In genomic region chr15:88616240-88616639, GRCh38 we compare ENCODE assay signal across 1 cellular context.
A peak's percentile ranks its signal among the peaks of the same experiment; 100 is the strongest.
TF ChIP-seq lines count a peak whose summit lies in the region.

No MANE protein-coding gene starts in this region.

TF ChIP-seq in K562, 482 proteins besides CTCF, POLR2A, EP300 and RAD21:
- TF ChIP-seq RBM25 (IDR thresholded peaks at IDR 0.05; ENCODE audit: low read depth, low read length, severe bottlenecking) = peak; percentile 63
- TF ChIP-seq BCOR (IDR thresholded peaks at IDR 0.05) = peak; percentile 65
- TF ChIP-seq ZBTB8A (IDR thresholded peaks at IDR 0.05; ENCODE audit: partially characterized antibody) = no peak
- no peak for TF ChIP-seq THRAP3 (IDR thresholded peaks at IDR 0.05; ENCODE audit: borderline replicate concordance)
- no peak for TF ChIP-seq BRF2 (IDR thresholded peaks at IDR 0.05; ENCODE audit: borderline replicate concordance, insufficient read depth, insufficient read length)
TF ChIP-seq in K562: peak in this region for 2.
